In genomic region chr9:124443625-124444024, GRCh38 we compare ENCODE assay signal across 36 cellular contexts. TPM values are rescaled to one million over a fixed set of nuclear protein-coding genes. Genes with fewer than 3 reads are reported as not detected.
"Had no signal": no experiment of that assay in that cellular context is flagged by ENCODE, and none has a peak within 500 bp of the region (broad histone marks: within the 10 kb centered on the region; RNA-seq: fewer than 3 reads in every experiment).

No MANE protein-coding gene starts in this region.

- H3K4me2 ChIP-seq: PC-9, SK-N-SH had no signal

- ATAC-seq: activated CD8-positive, alpha-beta memory T cell treated with anti-CD3 and anti-CD28 coated beads, Interleukin-2, amount 10 ng/mL, durations not matched to agents 7 days and 5 days; activated T-cell treated with anti-CD3 and anti-CD28 coated beads, Interleukin-2, amount 50 U/mL, for 72 hours; activated T-helper 17 cell treated with anti-CD3 and anti-CD28 coated beads, Interleukin-2, amount 50 U/mL, for 72 hours had no signal

- H3K27me3 ChIP-seq: ascending aorta, SJSA1 had no signal

- H3K4me3 ChIP-seq: ascending aorta, PC-9, SJSA1 had no signal

- DNase-seq: activated B cell treated with CpG ODN at 0.5 μM for 24 hours; activated CD4-positive, alpha-beta memory T cell treated with anti-CD3 and anti-CD28 coated beads, Interleukin-2, amount 10 ng/mL, durations not matched to agents 7 days and 5 days; activated CD4-positive, alpha-beta T cell treated with anti-CD3 and anti-CD28 coated beads for 1 hour; activated CD4-positive, alpha-beta T cell treated with anti-CD3 and anti-CD28 coated beads for 48 hours; activated CD8-positive, alpha-beta memory T cell treated with anti-CD3 and anti-CD28 coated beads for 24 hours; activated CD8-positive, alpha-beta memory T cell treated with anti-CD3 and anti-CD28 coated beads, Interleukin-2, amount 10 ng/mL, durations not matched to agents 7 days and 5 days; activated effector memory CD4-positive, alpha-beta T cell treated with anti-CD3 and anti-CD28 coated beads, Interleukin-2, amount 50 U/mL, for 16 hours; activated naive CD4-positive, alpha-beta T cell; activated naive CD4-positive, alpha-beta T cell treated with anti-CD3 and anti-CD28 coated beads, Interleukin-2, amount 50 U/mL, for 16 hours; activated naive CD8-positive, alpha-beta T cell treated with anti-CD3 and anti-CD28 coated beads for 36 hours; activated T-cell treated with anti-CD3 and anti-CD28 coated beads, Interleukin-2, amount 50 U/mL, for 1 hour; activated T-cell treated with anti-CD3 and anti-CD28 coated beads, Interleukin-2, amount 50 U/mL, for 72 hours; amygdala; caudate nucleus; IMR-90; Kasumi-1; KG1; MM.1S; MV-4-11; NCI-H1092; NCI-H146; NCI-H187; NCI-H2029 treated with DMSO at 0.1 percent for 48 hours; NCI-H2107; NCI-H510A; NCI-H526; NCI-H748 treated with DMSO at 0.1 percent for 48 hours; PC-9; SHP77 treated with DMSO at 0.1 percent for 48 hours; SK-N-SH had no signal

- H3K9me3 ChIP-seq: SJSA1, SK-N-SH had no signal

- H3K9ac ChIP-seq: SK-N-SH had no signal

- H3K27ac ChIP-seq: ascending aorta, PC-9, SJSA1 had no signal

- FAIRE-seq: RCC 7860 had no signal

- H3K4me1 ChIP-seq: ascending aorta, SJSA1 had no signal

- H3K36me3 ChIP-seq: ascending aorta, SJSA1 had no signal

- H2AFZ ChIP-seq: PC-9 had no signal

RNA-seq across cellular contexts. Expression of gene ADGRD2, which starts 6.6 kb away (rescaled TPM):
- total RNA-seq: activated B cell treated with CpG ODN at 0.5 μM for 24 hours; activated CD4-positive, alpha-beta memory T cell treated with anti-CD3 and anti-CD28 coated beads, Interleukin-2, amount 10 ng/mL, durations not matched to agents 7 days and 5 days; activated CD8-positive, alpha-beta memory T cell treated with anti-CD3 and anti-CD28 coated beads, Interleukin-2, amount 10 ng/mL, durations not matched to agents 7 days and 5 days; activated naive CD8-positive, alpha-beta T cell treated with anti-CD3 and anti-CD28 coated beads for 36 hours; activated T-cell treated with anti-CD3 and anti-CD28 coated beads, Interleukin-2, amount 50 U/mL, for 72 hours; activated T-helper 17 cell treated with anti-CD3 and anti-CD28 coated beads, Interleukin-2, amount 50 U/mL, for 72 hours; ascending aorta; IMR-90; OCI-LY7; PC-9; SJSA1 had no signal
- polyA plus RNA-seq: adipose tissue, IMR-90 had no signal
